Comparison of ENCODE assay signal across 1 cellular context in the genomic region with DNA sequence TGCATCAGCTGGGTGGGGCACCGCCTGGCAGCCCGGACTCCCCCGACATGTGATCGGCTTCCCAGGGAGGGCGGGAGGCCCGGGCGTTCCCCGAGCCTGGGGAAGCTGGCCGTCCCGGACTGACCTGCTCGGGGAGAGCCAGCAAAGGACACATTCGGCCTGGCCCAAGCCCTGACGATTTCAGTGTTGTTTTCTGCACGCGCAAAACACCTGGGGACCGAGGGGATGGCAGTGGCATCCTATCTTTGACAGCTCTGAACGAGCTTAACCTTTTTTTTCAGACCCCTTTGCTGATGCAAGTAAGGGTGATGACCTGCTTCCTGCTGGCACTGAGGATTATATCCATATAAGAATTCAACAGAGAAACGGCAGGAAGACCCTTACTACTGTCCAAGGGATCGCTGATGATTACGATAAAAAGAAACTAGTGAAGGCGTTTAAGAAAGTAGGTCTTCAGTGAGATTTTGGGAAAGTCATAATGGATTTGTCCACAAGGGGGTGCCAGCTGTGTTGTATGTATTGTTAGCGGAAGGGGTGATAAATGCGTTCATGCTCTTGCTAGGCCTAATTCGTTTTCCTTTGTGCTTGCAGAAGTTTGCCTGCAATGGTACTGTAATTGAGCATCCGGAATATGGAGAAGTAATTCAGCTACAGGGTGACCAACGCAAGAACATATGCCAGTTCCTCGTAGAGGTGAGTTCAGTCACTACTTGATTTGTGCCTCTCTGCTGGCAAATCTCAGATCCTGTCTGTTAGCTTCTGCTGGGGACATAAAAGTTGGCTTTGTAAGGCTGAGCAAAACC.
TF ChIP-seq lines count a peak whose summit lies in the region.

No MANE protein-coding gene starts in this region.

TF ChIP-seq in HepG2, 621 proteins besides CTCF, POLR2A, EP300 and RAD21 (continued from another document and continues in another):
- TF ChIP-seq, protein P1, sequence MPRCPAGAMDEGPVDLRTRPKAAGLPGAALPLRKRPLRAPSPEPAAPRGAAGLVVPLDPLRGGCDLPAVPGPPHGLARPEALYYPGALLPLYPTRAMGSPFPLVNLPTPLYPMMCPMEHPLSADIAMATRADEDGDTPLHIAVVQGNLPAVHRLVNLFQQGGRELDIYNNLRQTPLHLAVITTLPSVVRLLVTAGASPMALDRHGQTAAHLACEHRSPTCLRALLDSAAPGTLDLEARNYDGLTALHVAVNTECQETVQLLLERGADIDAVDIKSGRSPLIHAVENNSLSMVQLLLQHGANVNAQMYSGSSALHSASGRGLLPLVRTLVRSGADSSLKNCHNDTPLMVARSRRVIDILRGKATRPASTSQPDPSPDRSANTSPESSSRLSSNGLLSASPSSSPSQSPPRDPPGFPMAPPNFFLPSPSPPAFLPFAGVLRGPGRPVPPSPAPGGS (CRISPR knock-in tag; IDR thresholded peaks at IDR 0.05) = no peak
- TF ChIP-seq, protein P2, sequence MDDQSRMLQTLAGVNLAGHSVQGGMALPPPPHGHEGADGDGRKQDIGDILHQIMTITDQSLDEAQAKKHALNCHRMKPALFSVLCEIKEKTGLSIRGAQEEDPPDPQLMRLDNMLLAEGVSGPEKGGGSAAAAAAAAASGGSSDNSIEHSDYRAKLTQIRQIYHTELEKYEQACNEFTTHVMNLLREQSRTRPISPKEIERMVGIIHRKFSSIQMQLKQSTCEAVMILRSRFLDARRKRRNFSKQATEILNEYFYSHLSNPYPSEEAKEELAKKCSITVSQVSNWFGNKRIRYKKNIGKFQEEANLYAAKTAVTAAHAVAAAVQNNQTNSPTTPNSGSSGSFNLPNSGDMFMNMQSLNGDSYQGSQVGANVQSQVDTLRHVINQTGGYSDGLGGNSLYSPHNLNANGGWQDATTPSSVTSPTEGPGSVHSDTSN (CRISPR knock-in tag; IDR thresholded peaks at IDR 0.05; ENCODE audit: borderline replicate concordance) = peak; percentile 76; the same call in 1 of the 2 replicates
- TF ChIP-seq ZEB1 (IDR thresholded peaks at IDR 0.05; ENCODE audit: insufficient replicate concordance, low read depth) (no peak), ZFP90 (CRISPR knock-in tag; IDR thresholded peaks at IDR 0.05; ENCODE audit: borderline replicate concordance) (no peak; the same call in 1 of the 2 replicates), ELF1 (CRISPR knock-in tag; IDR thresholded peaks at IDR 0.05) (no peak), DNMT3B (CRISPR knock-in tag; conservative IDR thresholded peaks at IDR 0.05) (no peak; the same call in 1 of the 2 replicates), ZNF10 (CRISPR knock-in tag; IDR thresholded peaks at IDR 0.05; ENCODE audit: borderline replicate concordance, low read depth) (no peak), ZNF460 (CRISPR knock-in tag; IDR thresholded peaks at IDR 0.05; ENCODE audit: borderline replicate concordance) (no peak), ZNF569 (CRISPR knock-in tag; IDR thresholded peaks at IDR 0.05; ENCODE audit: borderline replicate concordance) (no peak), ZBTB7B (CRISPR knock-in tag; IDR thresholded peaks at IDR 0.05) (no peak), ZSCAN30 (CRISPR knock-in tag; IDR thresholded peaks at IDR 0.05) (peak; percentile 84; the same call in 1 of the 2 replicates), ZNF564 (CRISPR knock-in tag; IDR thresholded peaks at IDR 0.05) (no peak), MAFG (CRISPR knock-in tag; IDR thresholded peaks at IDR 0.05) (no peak), HES4 (CRISPR knock-in tag; IDR thresholded peaks at IDR 0.05; ENCODE audit: borderline replicate concordance) (no peak), SAP130 (CRISPR knock-in tag; IDR thresholded peaks at IDR 0.05; ENCODE audit: low read depth) (peak; percentile 88), FOXO4 (CRISPR knock-in tag; conservative IDR thresholded peaks at IDR 0.05) (no peak), DR1 (CRISPR knock-in tag; IDR thresholded peaks at IDR 0.05) (no peak), HCFC1 (IDR thresholded peaks at IDR 0.05; ENCODE audit: low read depth, low read length) (no peak), RARG (CRISPR knock-in tag; IDR thresholded peaks at IDR 0.05; ENCODE audit: low read depth) (peak; percentile 87), CERS6 (CRISPR knock-in tag; IDR thresholded peaks at IDR 0.05) (no peak), ZNF891 (CRISPR knock-in tag; IDR thresholded peaks at IDR 0.05) (no peak), IRX3 (CRISPR knock-in tag; IDR thresholded peaks at IDR 0.05; ENCODE audit: borderline replicate concordance, low read depth) (peak; percentile 31; the same call in 1 of the 2 replicates), SCMH1 (CRISPR knock-in tag; IDR thresholded peaks at IDR 0.05; ENCODE audit: borderline replicate concordance) (no peak), ZNF766 (CRISPR knock-in tag; IDR thresholded peaks at IDR 0.05; ENCODE audit: borderline replicate concordance) (peak; percentile 70; the same call in 1 of the 2 replicates), KLF6 (CRISPR knock-in tag; IDR thresholded peaks at IDR 0.05) (no peak; the same call in 1 of the 2 replicates), MED8 (CRISPR knock-in tag; IDR thresholded peaks at IDR 0.05; ENCODE audit: insufficient replicate concordance) (no peak), MBNL3 (CRISPR knock-in tag; conservative IDR thresholded peaks at IDR 0.05) (no peak), SUZ12 (IDR thresholded peaks at IDR 0.05; ENCODE audit: low read depth, low read length) (no peak), MED13 (CRISPR knock-in tag; IDR thresholded peaks at IDR 0.05) (no peak), NR2C2 (CRISPR knock-in tag; IDR thresholded peaks at IDR 0.05; ENCODE audit: borderline replicate concordance) (no peak), SATB2 (CRISPR knock-in tag; IDR thresholded peaks at IDR 0.05) (0 out of 2 replicates have a peak, but pooled peaks have one; percentile 82), SIX1 (CRISPR knock-in tag; IDR thresholded peaks at IDR 0.05; ENCODE audit: borderline replicate concordance) (no peak), XRCC5 (optimal IDR thresholded peaks at IDR 0.05; ENCODE audit: low read length) (no peak), CEBPB (IDR thresholded peaks at IDR 0.05; ENCODE audit: borderline replicate concordance, low read depth, low read length) (no peak), ZNF335 (CRISPR knock-in tag; IDR thresholded peaks at IDR 0.05) (no peak; the same call in 1 of the 2 replicates)
- TF ChIP-seq, protein P3, sequence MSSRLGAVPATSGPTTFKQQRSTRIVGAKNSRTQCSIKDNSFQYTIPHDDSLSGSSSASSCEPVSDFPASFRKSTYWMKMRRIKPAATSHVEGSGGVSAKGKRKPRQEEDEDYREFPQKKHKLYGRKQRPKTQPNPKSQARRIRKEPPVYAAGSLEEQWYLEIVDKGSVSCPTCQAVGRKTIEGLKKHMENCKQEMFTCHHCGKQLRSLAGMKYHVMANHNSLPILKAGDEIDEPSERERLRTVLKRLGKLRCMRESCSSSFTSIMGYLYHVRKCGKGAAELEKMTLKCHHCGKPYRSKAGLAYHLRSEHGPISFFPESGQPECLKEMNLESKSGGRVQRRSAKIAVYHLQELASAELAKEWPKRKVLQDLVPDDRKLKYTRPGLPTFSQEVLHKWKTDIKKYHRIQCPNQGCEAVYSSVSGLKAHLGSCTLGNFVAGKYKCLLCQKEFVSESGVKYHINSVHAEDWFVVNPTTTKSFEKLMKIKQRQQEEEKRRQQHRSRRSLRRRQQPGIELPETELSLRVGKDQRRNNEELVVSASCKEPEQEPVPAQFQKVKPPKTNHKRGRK (CRISPR knock-in tag; IDR thresholded peaks at IDR 0.05) = peak; percentile 13; the same call in 1 of the 2 replicates
- TF ChIP-seq, protein P4, sequence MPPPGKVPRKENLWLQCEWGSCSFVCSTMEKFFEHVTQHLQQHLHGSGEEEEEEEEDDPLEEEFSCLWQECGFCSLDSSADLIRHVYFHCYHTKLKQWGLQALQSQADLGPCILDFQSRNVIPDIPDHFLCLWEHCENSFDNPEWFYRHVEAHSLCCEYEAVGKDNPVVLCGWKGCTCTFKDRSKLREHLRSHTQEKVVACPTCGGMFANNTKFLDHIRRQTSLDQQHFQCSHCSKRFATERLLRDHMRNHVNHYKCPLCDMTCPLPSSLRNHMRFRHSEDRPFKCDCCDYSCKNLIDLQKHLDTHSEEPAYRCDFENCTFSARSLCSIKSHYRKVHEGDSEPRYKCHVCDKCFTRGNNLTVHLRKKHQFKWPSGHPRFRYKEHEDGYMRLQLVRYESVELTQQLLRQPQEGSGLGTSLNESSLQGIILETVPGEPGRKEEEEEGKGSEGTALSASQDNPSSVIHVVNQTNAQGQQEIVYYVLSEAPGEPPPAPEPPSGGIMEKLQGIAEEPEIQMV (CRISPR knock-in tag; IDR thresholded peaks at IDR 0.05; ENCODE audit: low read depth) = no peak
- TF ChIP-seq, protein P5, sequence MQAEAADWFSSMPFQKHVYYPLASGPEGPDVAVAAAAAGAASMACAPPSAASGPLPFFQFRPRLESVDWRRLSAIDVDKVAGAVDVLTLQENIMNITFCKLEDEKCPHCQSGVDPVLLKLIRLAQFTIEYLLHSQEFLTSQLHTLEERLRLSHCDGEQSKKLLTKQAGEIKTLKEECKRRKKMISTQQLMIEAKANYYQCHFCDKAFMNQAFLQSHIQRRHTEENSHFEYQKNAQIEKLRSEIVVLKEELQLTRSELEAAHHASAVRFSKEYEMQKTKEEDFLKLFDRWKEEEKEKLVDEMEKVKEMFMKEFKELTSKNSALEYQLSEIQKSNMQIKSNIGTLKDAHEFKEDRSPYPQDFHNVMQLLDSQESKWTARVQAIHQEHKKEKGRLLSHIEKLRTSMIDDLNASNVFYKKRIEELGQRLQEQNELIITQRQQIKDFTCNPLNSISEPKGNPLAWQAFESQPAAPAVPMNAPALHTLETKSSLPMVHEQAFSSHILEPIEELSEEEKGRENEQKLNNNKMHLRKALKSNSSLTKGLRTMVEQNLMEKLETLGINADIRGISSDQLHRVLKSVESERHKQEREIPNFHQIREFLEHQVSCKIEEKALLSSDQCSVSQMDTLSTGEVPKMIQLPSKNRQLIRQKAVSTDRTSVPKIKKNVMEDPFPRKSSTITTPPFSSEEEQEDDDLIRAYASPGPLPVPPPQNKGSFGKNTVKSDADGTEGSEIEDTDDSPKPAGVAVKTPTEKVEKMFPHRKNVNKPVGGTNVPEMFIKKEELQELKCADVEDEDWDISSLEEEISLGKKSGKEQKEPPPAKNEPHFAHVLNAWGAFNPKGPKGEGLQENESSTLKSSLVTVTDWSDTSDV (CRISPR knock-in tag; IDR thresholded peaks at IDR 0.05) = no peak; the same call in 1 of the 2 replicates
- TF ChIP-seq, protein P6, sequence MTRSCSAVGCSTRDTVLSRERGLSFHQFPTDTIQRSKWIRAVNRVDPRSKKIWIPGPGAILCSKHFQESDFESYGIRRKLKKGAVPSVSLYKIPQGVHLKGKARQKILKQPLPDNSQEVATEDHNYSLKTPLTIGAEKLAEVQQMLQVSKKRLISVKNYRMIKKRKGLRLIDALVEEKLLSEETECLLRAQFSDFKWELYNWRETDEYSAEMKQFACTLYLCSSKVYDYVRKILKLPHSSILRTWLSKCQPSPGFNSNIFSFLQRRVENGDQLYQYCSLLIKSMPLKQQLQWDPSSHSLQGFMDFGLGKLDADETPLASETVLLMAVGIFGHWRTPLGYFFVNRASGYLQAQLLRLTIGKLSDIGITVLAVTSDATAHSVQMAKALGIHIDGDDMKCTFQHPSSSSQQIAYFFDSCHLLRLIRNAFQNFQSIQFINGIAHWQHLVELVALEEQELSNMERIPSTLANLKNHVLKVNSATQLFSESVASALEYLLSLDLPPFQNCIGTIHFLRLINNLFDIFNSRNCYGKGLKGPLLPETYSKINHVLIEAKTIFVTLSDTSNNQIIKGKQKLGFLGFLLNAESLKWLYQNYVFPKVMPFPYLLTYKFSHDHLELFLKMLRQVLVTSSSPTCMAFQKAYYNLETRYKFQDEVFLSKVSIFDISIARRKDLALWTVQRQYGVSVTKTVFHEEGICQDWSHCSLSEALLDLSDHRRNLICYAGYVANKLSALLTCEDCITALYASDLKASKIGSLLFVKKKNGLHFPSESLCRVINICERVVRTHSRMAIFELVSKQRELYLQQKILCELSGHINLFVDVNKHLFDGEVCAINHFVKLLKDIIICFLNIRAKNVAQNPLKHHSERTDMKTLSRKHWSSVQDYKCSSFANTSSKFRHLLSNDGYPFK (CRISPR knock-in tag; IDR thresholded peaks at IDR 0.05; ENCODE audit: borderline replicate concordance) = no peak; the same call in 1 of the 2 replicates
- TF ChIP-seq, protein P7, sequence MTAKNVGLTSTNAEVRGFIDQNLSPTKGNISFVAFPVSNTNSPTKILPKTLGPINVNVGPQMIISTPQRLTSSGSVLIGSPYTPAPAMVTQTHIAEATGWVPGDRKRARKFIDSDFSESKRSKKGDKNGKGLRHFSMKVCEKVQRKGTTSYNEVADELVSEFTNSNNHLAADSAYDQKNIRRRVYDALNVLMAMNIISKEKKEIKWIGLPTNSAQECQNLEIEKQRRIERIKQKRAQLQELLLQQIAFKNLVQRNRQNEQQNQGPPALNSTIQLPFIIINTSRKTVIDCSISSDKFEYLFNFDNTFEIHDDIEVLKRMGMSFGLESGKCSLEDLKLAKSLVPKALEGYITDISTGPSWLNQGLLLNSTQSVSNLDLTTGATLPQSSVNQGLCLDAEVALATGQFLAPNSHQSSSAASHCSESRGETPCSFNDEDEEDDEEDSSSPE (CRISPR knock-in tag; IDR thresholded peaks at IDR 0.05) = no peak
- TF ChIP-seq, protein P8, sequence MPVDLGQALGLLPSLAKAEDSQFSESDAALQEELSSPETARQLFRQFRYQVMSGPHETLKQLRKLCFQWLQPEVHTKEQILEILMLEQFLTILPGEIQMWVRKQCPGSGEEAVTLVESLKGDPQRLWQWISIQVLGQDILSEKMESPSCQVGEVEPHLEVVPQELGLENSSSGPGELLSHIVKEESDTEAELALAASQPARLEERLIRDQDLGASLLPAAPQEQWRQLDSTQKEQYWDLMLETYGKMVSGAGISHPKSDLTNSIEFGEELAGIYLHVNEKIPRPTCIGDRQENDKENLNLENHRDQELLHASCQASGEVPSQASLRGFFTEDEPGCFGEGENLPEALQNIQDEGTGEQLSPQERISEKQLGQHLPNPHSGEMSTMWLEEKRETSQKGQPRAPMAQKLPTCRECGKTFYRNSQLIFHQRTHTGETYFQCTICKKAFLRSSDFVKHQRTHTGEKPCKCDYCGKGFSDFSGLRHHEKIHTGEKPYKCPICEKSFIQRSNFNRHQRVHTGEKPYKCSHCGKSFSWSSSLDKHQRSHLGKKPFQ (CRISPR knock-in tag; IDR thresholded peaks at IDR 0.05; ENCODE audit: insufficient replicate concordance) = peak; percentile 15
